Comparison of ENCODE assay signal across 12 cellular contexts in genomic region chr12:108846320-108846719, GRCh38. TPM values are rescaled to one million over a fixed set of nuclear protein-coding genes. Genes with fewer than 3 reads are reported as not detected.
DNase-seq lines count a peak whose midpoint lies in the region; ATAC-seq and TF ChIP-seq lines count a peak whose summit lies in the region.
"Had no signal": no experiment of that assay in that cellular context is flagged by ENCODE, and none has a peak within 500 bp of the region (broad histone marks: within the 10 kb centered on the region; RNA-seq: fewer than 3 reads in every experiment).

No MANE protein-coding gene starts in this region.

- H3K9me3 ChIP-seq in GM23248 (ENCODE audit: low read depth), result no peaks in the 10 kb centered on the region
- no peaks in the 10 kb centered on the region for H3K9me3 ChIP-seq in cardiac muscle cell (ENCODE audit: low read depth)
- H3K9me3 ChIP-seq in breast epithelium, result no peaks in the 10 kb centered on the region

- H3K9me2 ChIP-seq in GM23248 (ENCODE audit: insufficient read depth), result no peaks in the 10 kb centered on the region

- H4K20me1 ChIP-seq in GM23248 (ENCODE audit: insufficient read depth), result no peaks in the 10 kb centered on the region

- no peak for TF ChIP-seq POLR2A in breast epithelium (IDR thresholded peaks at IDR 0.05)

- H3K4me2 ChIP-seq in GM23248 (ENCODE audit: unreplicated experiment), result peak overlapping the region; percentile 8

- DNase-seq in GM23248 (peak; percentile 75), RPMI7951 (ENCODE audit: low read depth) (peak; percentile 59), cardiac muscle cell (ENCODE audit: low read depth in 1 of 2, low spot score in 1 of 2) (no peak), sciatic nerve (ENCODE audit: low spot score) (no peak), breast epithelium (ENCODE audit: low spot score in 2 of 2) (no peak), NCI-H2029 treated with DMSO at 0.1 percent for 48 hours (lab: John Stamatoyannopoulos, UW) (no peak), HPDE6-E6E7 (ENCODE audit: extremely low spot score) (no peak)
- DNase-seq: activated CD4-positive, alpha-beta T cell treated with anti-CD3 and anti-CD28 coated beads for 4 hours; stimulated activated CD8-positive, alpha-beta memory T cell treated with anti-CD3 and anti-CD28 coated beads, Interleukin-4, amount 100 ng/mL, for 48 hours had no signal

- no peak overlapping the region for H2AFZ ChIP-seq in GM23248

- H3K27me3 ChIP-seq in GM23248 (replicated peaks; ENCODE audit: insufficient read depth), result no peaks in the 10 kb centered on the region
- H3K27me3 ChIP-seq in cardiac muscle cell, result no peaks in the 10 kb centered on the region
- no peaks in the 10 kb centered on the region for H3K27me3 ChIP-seq in breast epithelium

- no peak overlapping the region for H3K4me3 ChIP-seq in GM23248
- no peak overlapping the region for H3K4me3 ChIP-seq in cardiac muscle cell
- no peak overlapping the region for H3K4me3 ChIP-seq in breast epithelium

- H3K9ac ChIP-seq in GM23248, result peak overlapping the region; percentile 54

- intact Hi-C loops in sciatic nerve (cut with DNase I) (no loop called here), breast epithelium (cut with DNase I; ENCODE audit: low total_unique reads) (no loop called here)

- H3F3A ChIP-seq in GM23248 (ENCODE audit: insufficient read depth), result peaks cover 32% of the 10 kb centered on the region

- whole genome bisulfite sequencing in GM23248 (ENCODE audit: low coverage in 1 of 2, low lambda C conversion rate in 2 of 2, missing lambda C conversion rate in 2 of 2), 2 experiments, result 21 to 23% methylated on average over 6 of the region's 6 CpGs

- in situ Hi-C loops in GM23248 (cut with MboI), result no loop called here

- peak; percentile 23 for ATAC-seq in sciatic nerve
- ATAC-seq in GM19035 (IDR thresholded peaks at IDR 0.05; ENCODE audit: unreplicated experiment), result no peak

- H3K79me2 ChIP-seq in GM23248 (ENCODE audit: insufficient read depth), result peaks cover 95% of the 10 kb centered on the region

- peaks cover 33% of the 10 kb centered on the region for H3K4me1 ChIP-seq in GM23248 (ENCODE audit: insufficient read depth)
- no peaks in the 10 kb centered on the region for H3K4me1 ChIP-seq in cardiac muscle cell (ENCODE audit: low read depth)
- no peaks in the 10 kb centered on the region for H3K4me1 ChIP-seq in breast epithelium

- H3K27ac ChIP-seq in GM23248, result peak overlapping the region; percentile 67
- peak overlapping the region; percentile 17 for H3K27ac ChIP-seq in cardiac muscle cell
- H3K27ac ChIP-seq in breast epithelium, result peak overlapping the region in 1 of 2 donors; percentile 3

- peaks cover 46% of the 10 kb centered on the region for H3K36me3 ChIP-seq in GM23248 (ENCODE audit: low read depth)
- H3K36me3 ChIP-seq in cardiac muscle cell, result peaks cover 13% of the 10 kb centered on the region
- no peaks in the 10 kb centered on the region for H3K36me3 ChIP-seq in breast epithelium

- TF ChIP-seq CTCF in cardiac muscle cell (IDR thresholded peaks at IDR 0.05; ENCODE audit: low read depth, low read length) (no peak), breast epithelium (IDR thresholded peaks at IDR 0.05) (no peak)

RNA-seq across cellular contexts. Expression of gene SSH1, which starts 11.1 kb away (rescaled TPM):
- total RNA-seq in GM23248 (2014; rRNA removed; shearing (Covaris generic)), result 21.9 and 33.5 TPM in 2 replicates
- polyA plus RNA-seq in GM23248 (2016; fragmentation: Nextera tagmentation; extraction: Ambion mirVana), result 44.0 and 49.0 TPM in 2 replicates
- total RNA-seq in RPMI7951 (2014; rRNA removed; shearing (Covaris generic)), result 21.1 and 23.7 TPM in 2 replicates
- total RNA-seq in cardiac muscle cell, result 15.9 and 26.1 TPM in 2 replicates
- polyA plus RNA-seq in cardiac muscle cell, result 17.7 and 19.1 TPM in 2 replicates
- total RNA-seq in sciatic nerve, result 74.3 TPM
- total RNA-seq in breast epithelium, result 10 to 100 TPM; 13.3 to 15.4 (median 13.8) TPM

RNA-seq across cellular contexts. Expression of gene DAO, which starts 33.6 kb away (rescaled TPM):
- not detected in 2 replicates for total RNA-seq in GM23248 (2014; rRNA removed; shearing (Covaris generic))
- not detected in 2 replicates for polyA plus RNA-seq in GM23248 (2016; fragmentation: Nextera tagmentation; extraction: Ambion mirVana)
- not detected in 2 replicates for total RNA-seq in RPMI7951 (2014; rRNA removed; shearing (Covaris generic))
- not detected in 2 replicates for total RNA-seq in cardiac muscle cell
- polyA plus RNA-seq in cardiac muscle cell, result 0.72 TPM in 1 of 2 replicates, not detected in the other
- not detected for total RNA-seq in sciatic nerve
- not detected for total RNA-seq in breast epithelium
- total RNA-seq: OCI-LY7, omental fat pad had no signal

Comparison
In these comparisons a context has a peak if more than half of its experiments do, and no peak if none do; other contexts are left out.
1. DNase-seq: peak in GM23248 (single experiment) and RPMI7951 (single experiment); none in cardiac muscle cell (0 of 2), sciatic nerve (single experiment), breast epithelium (0 of 2), NCI-H2029 treated with DMSO at 0.1 percent for 48 hours (single experiment) and HPDE6-E6E7 (single experiment).